ENCODE assay signal across 27 cellular contexts in genomic region chr11:132036751-132037466, GRCh38.
"Had no signal": no experiment of that assay in that cellular context is flagged by ENCODE, and none has a peak within 500 bp of the region (broad histone marks: within the 10 kb centered on the region; RNA-seq: fewer than 3 reads in every experiment).

No MANE protein-coding gene starts in this region.

- H3K36me3 ChIP-seq: gastrocnemius medialis, right lobe of liver, stomach, transverse colon had no signal

- H3K27ac ChIP-seq: gastrocnemius medialis, right lobe of liver, skin epidermis, stomach, transverse colon, VCaP had no signal

- H3K4me1 ChIP-seq: gastrocnemius medialis, right lobe of liver, stomach, transverse colon had no signal

- H3K4me1 Mint-ChIP-seq: activated naive CD4-positive, alpha-beta T cell treated with anti-CD3 and anti-CD28 coated beads, Interleukin-2, amount 50 U/mL, for 24 hours; memory B cell; stimulated activated memory B cell treated with anti-CD40 and anti-IgM and Interleukin-4, amounts not matched to agents 10 μg/mL and 1 μg/mL and 100 μg/mL, for 72 hours had no signal

- H3K4me3 Mint-ChIP-seq: activated CD8-positive, alpha-beta T cell treated with anti-CD3 and anti-CD28 coated beads, Interleukin-2, amount 10 ng/mL, durations not matched to agents 7 days and 5 days; activated naive CD4-positive, alpha-beta T cell treated with anti-CD3 and anti-CD28 coated beads, Interleukin-2, amount 50 U/mL, for 24 hours; brain; memory B cell; nephron progenitor cell; stimulated activated memory B cell treated with anti-CD40 and anti-IgM and Interleukin-4, amounts not matched to agents 10 μg/mL and 1 μg/mL and 100 μg/mL, for 72 hours had no signal

- H3K9me3 Mint-ChIP-seq: activated naive CD4-positive, alpha-beta T cell treated with anti-CD3 and anti-CD28 coated beads, Interleukin-2, amount 50 U/mL, for 24 hours; brain; nephron progenitor cell had no signal

- H3K36me3 Mint-ChIP-seq: activated naive CD4-positive, alpha-beta T cell treated with anti-CD3 and anti-CD28 coated beads, Interleukin-2, amount 50 U/mL, for 24 hours; brain; memory B cell; stimulated activated memory B cell treated with anti-CD40 and anti-IgM and Interleukin-4, amounts not matched to agents 10 μg/mL and 1 μg/mL and 100 μg/mL, for 72 hours had no signal

- H3K27me3 ChIP-seq: gastrocnemius medialis, right lobe of liver, stomach, transverse colon had no signal

- FAIRE-seq: urothelium cell line had no signal

- H3K9me3 ChIP-seq: gastrocnemius medialis, mucosa of descending colon, right lobe of liver, stomach, transverse colon had no signal

- H3K27me3 Mint-ChIP-seq: brain had no signal

- H3K27ac Mint-ChIP-seq: activated CD8-positive, alpha-beta T cell treated with anti-CD3 and anti-CD28 coated beads, Interleukin-2, amount 10 ng/mL, durations not matched to agents 7 days and 5 days; activated naive CD4-positive, alpha-beta T cell treated with anti-CD3 and anti-CD28 coated beads, Interleukin-2, amount 50 U/mL, for 24 hours; memory B cell; nephron progenitor cell; stimulated activated memory B cell treated with anti-CD40 and anti-IgM and Interleukin-4, amounts not matched to agents 10 μg/mL and 1 μg/mL and 100 μg/mL, for 72 hours had no signal

- H3K4me3 ChIP-seq: gastrocnemius medialis, mucosa of descending colon, right lobe of liver, skin epidermis, stomach, transverse colon had no signal

- DNase-seq: activated CD4-positive, alpha-beta T cell treated with anti-CD3 and anti-CD28 coated beads, Interleukin-2, amount 50 U/mL, for 1 hour; activated CD4-positive, CD25-positive, alpha-beta regulatory T cell treated with anti-CD3 and anti-CD28 coated beads, Interleukin-2, amount 50 U/mL, for 72 hours; activated CD8-positive, alpha-beta T cell treated with anti-CD3 and anti-CD28 coated beads, Interleukin-2, amount 10 ng/mL, durations not matched to agents 7 days and 5 days; activated gamma-delta T cell treated with Interleukin-2 at 50 U/mL for 16 hours; activated T-cell treated with anti-CD3 and anti-CD28 coated beads, Interleukin-2, amount 50 U/mL, for 1 hour; anterior cingulate cortex; dermis blood vessel endothelial cell; effector CD8-positive, alpha-beta T cell; gastrocnemius medialis; hippocampal formation; islet precursor cell; left colon; mucosa of descending colon; nephron progenitor cell; occipital lobe; posterior cingulate gyrus; right lobe of liver; stimulated activated CD4-positive, alpha-beta T cell treated with anti-CD3 and anti-CD28 coated beads, Interleukin-2, amount 100 ng/mL, for 24 hours; stomach; transverse colon had no signal

- ATAC-seq: activated CD8-positive, alpha-beta T cell treated with anti-CD3 and anti-CD28 coated beads, Interleukin-2, amount 10 ng/mL, durations not matched to agents 7 days and 5 days; gastrocnemius medialis; left colon; mucosa of descending colon; right lobe of liver; stimulated activated memory B cell treated with anti-CD40 and anti-IgM and Interleukin-4, amounts not matched to agents 10 μg/mL and 1 μg/mL and 100 μg/mL, for 72 hours had no signal
